In the genomic region with DNA sequence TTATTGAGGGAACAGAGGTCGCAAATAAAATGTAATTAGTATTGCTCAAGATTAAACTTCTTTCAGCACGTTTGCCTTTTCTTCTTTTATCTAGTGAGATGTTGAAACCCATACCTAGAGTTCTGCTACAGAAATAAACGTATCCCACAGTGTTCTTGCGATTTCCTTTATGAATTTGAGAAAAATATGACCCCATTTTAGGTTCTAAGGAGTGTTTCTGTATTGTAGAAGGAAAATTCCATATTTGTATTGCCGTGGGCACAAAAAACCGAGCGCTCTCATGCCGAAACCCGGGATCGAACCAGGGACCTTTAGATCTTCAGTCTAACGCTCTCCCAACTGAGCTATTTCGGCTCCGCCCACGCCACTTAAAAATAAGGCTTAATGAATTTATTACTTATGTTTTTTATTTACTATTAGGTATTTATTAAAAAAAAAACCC, we compare ENCODE assay signal across 8 cellular contexts. TPM values are rescaled to one million over a fixed set of nuclear protein-coding genes. Genes with fewer than 3 reads are reported as not detected.
DNase-seq lines count a peak whose midpoint lies in the region; ATAC-seq lines count a peak whose summit lies in the region.

No MANE protein-coding gene starts in this region.

- peaks cover 8% of the 10 kb centered on the region for H3K9me3 Mint-ChIP-seq in activated CD4-positive, alpha-beta T cell treated with anti-CD3 and anti-CD28 coated beads, Interleukin-2, amount 10 ng/mL, durations not matched to agents 24 days and 14 days

- H3K36me3 Mint-ChIP-seq in activated CD4-positive, alpha-beta T cell treated with anti-CD3 and anti-CD28 coated beads, Interleukin-2, amount 10 ng/mL, durations not matched to agents 24 days and 14 days (ENCODE audit: low read depth): peaks cover 7% of the 10 kb centered on the region

- ATAC-seq in HG02885 (IDR thresholded peaks at IDR 0.05; ENCODE audit: poor library complexity, unreplicated experiment) (peak; percentile 27), HG03442 (IDR thresholded peaks at IDR 0.05; ENCODE audit: unreplicated experiment) (no peak)

- intact Hi-C loops in activated CD4-positive, alpha-beta T cell treated with anti-CD3 and anti-CD28 coated beads, Interleukin-2, amount 10 ng/mL, durations not matched to agents 24 days and 14 days (cut with micrococcal nuclease): loop anchor here (1.0 to 5.0 kb wide), 7 partner anchors 28 to 1502 kb away; no protein-coding TSS in a partner anchor

- H3K27me3 Mint-ChIP-seq in activated CD4-positive, alpha-beta T cell treated with anti-CD3 and anti-CD28 coated beads, Interleukin-2, amount 10 ng/mL, durations not matched to agents 24 days and 14 days: peaks cover 38% of the 10 kb centered on the region

- peak overlapping the region; percentile 95 for H3K27ac Mint-ChIP-seq in activated CD4-positive, alpha-beta T cell treated with anti-CD3 and anti-CD28 coated beads, Interleukin-2, amount 10 ng/mL, durations not matched to agents 24 days and 14 days

- H3K4me1 Mint-ChIP-seq in activated CD4-positive, alpha-beta T cell treated with anti-CD3 and anti-CD28 coated beads, Interleukin-2, amount 10 ng/mL, durations not matched to agents 24 days and 14 days: peaks cover 57% of the 10 kb centered on the region

- DNase-seq in DMS79 treated with DMSO at 0.1 percent for 48 hours (lab: John Stamatoyannopoulos, UW) (peak; percentile 88), NCI-H446 treated with DMSO at 0.1 percent for 48 hours (lab: John Stamatoyannopoulos, UW) (peak; percentile 64), dermis blood vessel endothelial cell (peak; percentile 73), lung microvascular endothelial cell (ENCODE audit: low read depth in 2 of 2) (peak; percentile 71 to 80)
- peak; percentile 92 for DNase-seq in activated CD4-positive, alpha-beta T cell treated with anti-CD3 and anti-CD28 coated beads, Interleukin-2, amount 10 ng/mL, durations not matched to agents 24 days and 14 days
- DNase-seq in stimulated activated CD8-positive, alpha-beta memory T cell treated with anti-CD3 and anti-CD28 coated beads, Interleukin-12 subunit alpha, Interleukin-12 subunit beta, amount 100 ng/mL, for 1 hour (ENCODE audit: low read depth): peak; percentile 66

- H3K4me3 Mint-ChIP-seq in activated CD4-positive, alpha-beta T cell treated with anti-CD3 and anti-CD28 coated beads, Interleukin-2, amount 10 ng/mL, durations not matched to agents 24 days and 14 days: peak overlapping the region; percentile 92

RNA-seq across cellular contexts. Expression of gene ZNF311, which starts 23.7 kb away (rescaled TPM):
- 0.86 and 0.97 TPM in 2 replicates for total RNA-seq in activated CD4-positive, alpha-beta T cell treated with anti-CD3 and anti-CD28 coated beads, Interleukin-2, amount 10 ng/mL, durations not matched to agents 24 days and 14 days
- total RNA-seq in dermis blood vessel endothelial cell (0.17 and 0.28 TPM in 2 replicates), lung microvascular endothelial cell (under 0.01 and 0.22 TPM in 2 replicates)

RNA-seq across cellular contexts. Expression of gene TRIM27, which starts 57.6 kb away (rescaled TPM):
- 64.8 and 67.3 TPM in 2 replicates for total RNA-seq in activated CD4-positive, alpha-beta T cell treated with anti-CD3 and anti-CD28 coated beads, Interleukin-2, amount 10 ng/mL, durations not matched to agents 24 days and 14 days
- total RNA-seq in dermis blood vessel endothelial cell (72.9 and 83.0 TPM in 2 replicates), lung microvascular endothelial cell (40.8 and 58.5 TPM in 2 replicates)
